27 cellular contexts compared by ENCODE assay signal in the genomic region with DNA sequence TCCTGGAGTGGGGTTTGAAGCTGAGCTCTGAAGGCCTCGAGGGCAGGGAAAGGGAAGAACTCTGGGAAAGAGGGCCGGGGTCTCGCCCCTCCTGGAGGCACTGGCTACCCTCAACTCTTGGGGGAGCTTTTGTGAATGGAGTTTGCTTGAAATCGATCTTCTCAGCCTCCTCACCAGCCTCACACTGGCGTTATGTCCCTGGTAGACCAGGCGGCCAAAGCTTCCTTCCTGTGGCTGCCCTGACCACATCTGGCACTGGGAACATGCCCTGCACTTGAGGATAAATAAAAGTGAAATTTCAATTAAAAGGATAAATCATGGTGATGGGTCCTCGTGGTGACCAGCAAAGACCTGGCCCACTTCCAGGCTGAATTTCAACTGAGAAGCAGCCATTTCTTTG.
"Had no signal": no experiment of that assay in that cellular context is flagged by ENCODE, and none has a peak within 500 bp of the region (broad histone marks: within the 10 kb centered on the region; RNA-seq: fewer than 3 reads in every experiment).

No MANE protein-coding gene starts in this region.

- H3K4me3 ChIP-seq: adrenal gland, body of pancreas, esophagus muscularis mucosa, gastrocnemius medialis had no signal

- H3K4me1 ChIP-seq: adrenal gland, body of pancreas, esophagus muscularis mucosa, foreskin keratinocyte, gastrocnemius medialis had no signal

- H3K27ac ChIP-seq: adrenal gland, body of pancreas, esophagus muscularis mucosa, foreskin keratinocyte, gastrocnemius medialis had no signal

- ATAC-seq: activated CD4-positive, alpha-beta T cell treated with anti-CD3 and anti-CD28 coated beads for 36 hours; activated CD8-positive, alpha-beta memory T cell treated with anti-CD3 and anti-CD28 coated beads, Interleukin-2, amount 10 ng/mL, durations not matched to agents 7 days and 5 days; activated CD8-positive, alpha-beta T cell treated with anti-CD3 and anti-CD28 coated beads, Interleukin-2, amount 10 ng/mL, durations not matched to agents 7 days and 5 days; activated naive CD8-positive, alpha-beta T cell treated with anti-CD3 and anti-CD28 coated beads, Interleukin-2, amount 50 U/mL, for 24 hours; body of pancreas; effector memory CD8-positive, alpha-beta T cell; foreskin keratinocyte; gastrocnemius medialis had no signal

- H3K9me3 ChIP-seq: adrenal gland, body of pancreas, esophagus muscularis mucosa, gastrocnemius medialis had no signal

- H3K27me3 ChIP-seq: body of pancreas, gastrocnemius medialis had no signal

- DNase-seq: activated CD4-positive, alpha-beta memory T cell treated with anti-CD3 and anti-CD28 coated beads for 36 hours; activated CD4-positive, alpha-beta T cell treated with anti-CD3 and anti-CD28 coated beads for 36 hours; activated CD4-positive, alpha-beta T cell treated with anti-CD3 and anti-CD28 coated beads, Interleukin-2, amount 10 ng/mL, durations not matched to agents 24 days and 14 days; activated CD4-positive, CD25-positive, alpha-beta regulatory T cell; activated CD4-positive, CD25-positive, alpha-beta regulatory T cell treated with anti-CD3 and anti-CD28 coated beads, Interleukin-2, amount 50 U/mL, for 72 hours; activated CD8-positive, alpha-beta memory T cell treated with anti-CD3 and anti-CD28 coated beads, Interleukin-2, amount 10 ng/mL, durations not matched to agents 7 days and 5 days; activated CD8-positive, alpha-beta memory T cell treated with anti-CD3 and anti-CD28 coated beads, Interleukin-2, amount 50 U/mL, for 4 hours; activated CD8-positive, alpha-beta T cell treated with anti-CD3 and anti-CD28 coated beads, Interleukin-2, amount 10 ng/mL, durations not matched to agents 7 days and 5 days; activated effector memory CD4-positive, alpha-beta T cell treated with anti-CD3 and anti-CD28 coated beads, Interleukin-2, amount 50 U/mL, for 16 hours; activated naive CD4-positive, alpha-beta T cell treated with anti-CD3 and anti-CD28 coated beads for 36 hours; activated naive CD8-positive, alpha-beta T cell treated with anti-CD3 and anti-CD28 coated beads for 36 hours; activated naive CD8-positive, alpha-beta T cell treated with anti-CD3 and anti-CD28 coated beads, Interleukin-2, amount 50 U/mL, for 24 hours; activated T-cell treated with anti-CD3 and anti-CD28 coated beads, Interleukin-2, amount 50 U/mL, for 1 hour; activated T-cell treated with anti-CD3 and anti-CD28 coated beads, Interleukin-2, amount 50 U/mL, for 48 hours; adrenal gland; amygdala; body of pancreas; caudate nucleus; cortex of kidney; dermis blood vessel endothelial cell; effector CD4-positive, alpha-beta T cell; effector memory CD8-positive, alpha-beta T cell; erythroblast; foreskin keratinocyte; gastrocnemius medialis; T-helper 2 cell had no signal

- H3K36me3 ChIP-seq: adrenal gland, esophagus muscularis mucosa, gastrocnemius medialis had no signal
